Comparison of ENCODE assay signal across 17 cellular contexts in genomic region chr3:113405180-113405579, GRCh38. TPM values are rescaled to one million over a fixed set of nuclear protein-coding genes. Genes with fewer than 3 reads are reported as not detected.
A peak's percentile ranks its signal among the peaks of the same experiment; 100 is the strongest.
DNase-seq lines count a peak whose midpoint lies in the region; ATAC-seq, FAIRE-seq and TF ChIP-seq lines count a peak whose summit lies in the region.
"Had no signal": no experiment of that assay in that cellular context is flagged by ENCODE, and none has a peak within 500 bp of the region (broad histone marks: within the 10 kb centered on the region; RNA-seq: fewer than 3 reads in every experiment).

No MANE protein-coding gene starts in this region.

- FAIRE-seq in bronchial epithelial cell (lab: Jason Lieb, UNC): no peak

- DNase-seq in GM04504 (ENCODE audit: low read depth) (peak; percentile 17), NB4 (ENCODE audit: low read depth) (peak; percentile 11), bronchial epithelial cell (ENCODE audit: low read depth) (peak; percentile 51), non-pigmented ciliary epithelial cell (ENCODE audit: low read depth) (peak; percentile 5), SHP77 treated with DMSO at 0.1 percent for 48 hours (lab: John Stamatoyannopoulos, UW) (no peak), HK-2 (ENCODE audit: unreplicated experiment) (no peak)
- no peak for DNase-seq in activated CD4-positive, alpha-beta T cell treated with anti-CD3 and anti-CD28 coated beads, Interleukin-2, amount 10 ng/mL, durations not matched to agents 7 days and 5 days
- DNase-seq: activated CD8-positive, alpha-beta T cell treated with anti-CD3 and anti-CD28 coated beads, Interleukin-2, amount 10 ng/mL, durations not matched to agents 7 days and 5 days; activated gamma-delta T cell treated with Interleukin-2 at 50 U/mL for 16 hours; caudate nucleus; erythroblast; GDM1; immature natural killer cell; PC-9 had no signal

- H3K36me3 Mint-ChIP-seq in activated CD4-positive, alpha-beta T cell treated with anti-CD3 and anti-CD28 coated beads, Interleukin-2, amount 10 ng/mL, durations not matched to agents 7 days and 5 days (ENCODE audit: low read depth): peaks cover 5% of the 10 kb centered on the region

- no peak for ATAC-seq in HG03457 (IDR thresholded peaks at IDR 0.05; ENCODE audit: unreplicated experiment)
- ATAC-seq: activated CD8-positive, alpha-beta T cell treated with anti-CD3 and anti-CD28 coated beads, Interleukin-2, amount 10 ng/mL, durations not matched to agents 7 days and 5 days had no signal

- POLR2A ChIA-PET in activated CD4-positive, alpha-beta T cell treated with anti-CD3 and anti-CD28 coated beads, Interleukin-2, amount 10 ng/mL, durations not matched to agents 7 days and 5 days (lab: Charles Lee): no interaction called here

- CTCF ChIA-PET in activated CD4-positive, alpha-beta T cell treated with anti-CD3 and anti-CD28 coated beads, Interleukin-2, amount 10 ng/mL, durations not matched to agents 7 days and 5 days (lab: Charles Lee): no interaction called here

- TF ChIP-seq CTCF in NB4 (IDR thresholded peaks at IDR 0.05; ENCODE audit: low read depth, low read length) (no peak), bronchial epithelial cell (IDR thresholded peaks at IDR 0.05; ENCODE audit: insufficient read depth, low read length, severe bottlenecking) (no peak)

- no peak overlapping the region for H3K4me3 Mint-ChIP-seq in activated CD4-positive, alpha-beta T cell treated with anti-CD3 and anti-CD28 coated beads, Interleukin-2, amount 10 ng/mL, durations not matched to agents 7 days and 5 days
- H3K4me3 Mint-ChIP-seq: activated CD8-positive, alpha-beta T cell treated with anti-CD3 and anti-CD28 coated beads, Interleukin-2, amount 10 ng/mL, durations not matched to agents 7 days and 5 days; immature natural killer cell had no signal

- peaks cover 1% of the 10 kb centered on the region for H3K36me3 ChIP-seq in bronchial epithelial cell (ENCODE audit: control insufficient read depth, insufficient read depth, low read length)

- no peak overlapping the region for H3K4me3 ChIP-seq in NB4 (ENCODE audit: low read depth, low read length)
- no peak overlapping the region for H3K4me3 ChIP-seq in bronchial epithelial cell (ENCODE audit: low read depth, low read length)
- H3K4me3 ChIP-seq: BLaER1 treated with 17β-estradiol and CSF1 and Interleukin-3, amounts not matched to agents 10 nM and 100 nM; PC-9; right atrium auricular region had no signal

- peaks cover 6% of the 10 kb centered on the region for H3K4me1 Mint-ChIP-seq in activated CD4-positive, alpha-beta T cell treated with anti-CD3 and anti-CD28 coated beads, Interleukin-2, amount 10 ng/mL, durations not matched to agents 7 days and 5 days

- no peaks in the 10 kb centered on the region for H3K27me3 ChIP-seq in bronchial epithelial cell (ENCODE audit: control insufficient read depth, insufficient read depth, low read length)
- H3K27me3 ChIP-seq: BLaER1 treated with 17β-estradiol and CSF1 and Interleukin-3, amounts not matched to agents 10 nM and 100 nM; right atrium auricular region had no signal

- H3K27me3 Mint-ChIP-seq in activated CD4-positive, alpha-beta T cell treated with anti-CD3 and anti-CD28 coated beads, Interleukin-2, amount 10 ng/mL, durations not matched to agents 7 days and 5 days: no peaks in the 10 kb centered on the region

- H3K27ac Mint-ChIP-seq in activated CD4-positive, alpha-beta T cell treated with anti-CD3 and anti-CD28 coated beads, Interleukin-2, amount 10 ng/mL, durations not matched to agents 7 days and 5 days: no peak overlapping the region
- H3K27ac Mint-ChIP-seq: activated CD8-positive, alpha-beta T cell treated with anti-CD3 and anti-CD28 coated beads, Interleukin-2, amount 10 ng/mL, durations not matched to agents 7 days and 5 days; immature natural killer cell had no signal

- H3K9me3 Mint-ChIP-seq in activated CD4-positive, alpha-beta T cell treated with anti-CD3 and anti-CD28 coated beads, Interleukin-2, amount 10 ng/mL, durations not matched to agents 7 days and 5 days: no peaks in the 10 kb centered on the region

- no peak for TF ChIP-seq POLR2A in NB4 (IDR thresholded peaks at IDR 0.05; ENCODE audit: extremely low read depth, insufficient read length)

RNA-seq across cellular contexts. Expression of gene CFAP44, which starts 36.1 kb away (rescaled TPM):
- total RNA-seq in bronchial epithelial cell: 1.3 and 2.6 TPM in 2 replicates
- total RNA-seq in activated CD4-positive, alpha-beta T cell treated with anti-CD3 and anti-CD28 coated beads, Interleukin-2, amount 10 ng/mL, durations not matched to agents 7 days and 5 days: 10 to 100 TPM in 1 of 2 experiments, 1 to 10 TPM in 1; 6.9 to 10.3 TPM

Comparison
In these comparisons a context has a peak if more than half of its experiments do, and no peak if none do; other contexts are left out.
1. DNase-seq: peak in GM04504 (single experiment), NB4 (single experiment), bronchial epithelial cell (single experiment) and non-pigmented ciliary epithelial cell (single experiment); none in activated CD4-positive, alpha-beta T cell treated with anti-CD3 and anti-CD28 coated beads, Interleukin-2, amount 10 ng/mL, durations not matched to agents 7 days and 5 days (single experiment), SHP77 treated with DMSO at 0.1 percent for 48 hours (single experiment) and HK-2 (single experiment).